In genomic region chr5:88248743-88249540, GRCh38 we compare ENCODE assay signal across 1 cellular context.
TF ChIP-seq lines count a peak whose summit lies in the region.

No MANE protein-coding gene starts in this region.

TF ChIP-seq in HepG2, 621 proteins besides CTCF, POLR2A, EP300 and RAD21:
- TF ChIP-seq ZNF543 (CRISPR knock-in tag; IDR thresholded peaks at IDR 0.05) (no peak), ZNF10 (CRISPR knock-in tag; IDR thresholded peaks at IDR 0.05; ENCODE audit: borderline replicate concordance, low read depth) (no peak), ZNF513 (CRISPR knock-in tag; conservative IDR thresholded peaks at IDR 0.05) (no peak), RFX3 (CRISPR knock-in tag; IDR thresholded peaks at IDR 0.05) (no peak), SAFB2 (CRISPR knock-in tag; IDR thresholded peaks at IDR 0.05; ENCODE audit: borderline replicate concordance, low read depth) (no peak), KDM2A (CRISPR knock-in tag; IDR thresholded peaks at IDR 0.05; ENCODE audit: borderline replicate concordance, low read depth) (no peak), ZBTB4 (CRISPR knock-in tag; IDR thresholded peaks at IDR 0.05; ENCODE audit: borderline replicate concordance) (no peak)
